In the genomic region with DNA sequence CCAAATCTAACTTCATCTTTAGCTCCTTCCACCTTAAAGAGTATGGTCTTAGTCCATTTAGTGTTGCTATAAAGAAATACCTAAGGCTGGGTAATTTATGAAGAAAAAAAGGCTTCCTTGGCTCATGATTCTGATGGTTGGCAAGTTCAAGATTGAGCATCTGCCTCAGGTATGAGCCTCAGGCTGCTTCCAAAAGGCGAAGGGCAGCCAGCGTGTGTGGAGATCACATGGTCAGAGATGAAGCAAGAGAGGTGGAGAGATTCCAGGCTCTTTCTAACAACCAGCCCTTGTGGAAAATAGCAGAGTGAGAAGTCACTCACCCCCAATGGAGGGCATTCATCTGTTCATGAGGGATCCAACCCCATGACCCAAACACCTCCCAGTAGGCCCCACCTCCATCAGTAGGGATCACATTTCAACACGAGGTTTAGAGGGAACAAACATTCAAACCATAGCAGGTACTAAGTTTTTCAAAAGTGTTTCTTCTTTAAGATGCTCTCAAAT, we compare ENCODE assay signal across 24 cellular contexts.
"Had no signal": no experiment of that assay in that cellular context is flagged by ENCODE, and none has a peak within 500 bp of the region (broad histone marks: within the 10 kb centered on the region; RNA-seq: fewer than 3 reads in every experiment).

No MANE protein-coding gene starts in this region.

- DNase-seq: colonic mucosa; effector CD8-positive, alpha-beta T cell; endodermal cell; foreskin melanocyte; head of caudate nucleus; kidney; left lung; lower lobe of right lung; natural killer cell; right cardiac atrium; small intestine; stimulated activated CD4-positive, alpha-beta T cell treated with anti-CD3 and anti-CD28 coated beads, Interleukin-12 subunit alpha, Interleukin-12 subunit beta, amount 100 ng/mL, for 4 hours; stimulated activated CD4-positive, alpha-beta T cell treated with anti-CD3 and anti-CD28 coated beads, Interleukin-1b, Interleukin-23, amount 100 ng/mL, for 48 hours; stimulated activated CD4-positive, alpha-beta T cell treated with anti-CD3 and anti-CD28 coated beads, Interleukin-4, amount 100 ng/mL, for 1 hour; stimulated activated CD8-positive, alpha-beta memory T cell treated with anti-CD3 and anti-CD28 coated beads, Interleukin-4, amount 100 ng/mL, for 48 hours; stimulated activated naive CD4-positive, alpha-beta T cell; stimulated activated naive CD8-positive, alpha-beta T cell treated with anti-CD3 and anti-CD28 coated beads, Interleukin-15, amount 100 ng/mL, for 72 hours; transverse colon; upper lobe of right lung had no signal

- H3K4me1 ChIP-seq: colonic mucosa, left lung, lower lobe of right lung, prostate gland, suprapubic skin, transverse colon, upper lobe of right lung, vagina had no signal

- ATAC-seq: esophagus mucosa; left lung; lower lobe of right lung; natural killer cell; right cardiac atrium; stimulated activated naive CD8-positive, alpha-beta T cell treated with anti-CD3 and anti-CD28 coated beads, Interleukin-15, amount 100 ng/mL, for 72 hours; upper lobe of right lung had no signal

- H3K27me3 ChIP-seq: colonic mucosa, left lung, suprapubic skin, transverse colon, upper lobe of right lung, vagina had no signal

- H3K9me3 ChIP-seq: colonic mucosa, left lung, lower lobe of right lung, prostate gland, suprapubic skin, transverse colon, upper lobe of right lung, vagina had no signal

- H3K27ac ChIP-seq: colonic mucosa, epithelial cell of prostate, left lung, lower lobe of right lung, prostate gland, suprapubic skin, transverse colon, upper lobe of right lung, vagina had no signal

- FAIRE-seq: kidney, small intestine had no signal

- H3K4me3 ChIP-seq: colonic mucosa, left lung, lower lobe of right lung, prostate gland, suprapubic skin, transverse colon, upper lobe of right lung, vagina had no signal

- H3K36me3 ChIP-seq: colonic mucosa, left lung, lower lobe of right lung, prostate gland, transverse colon, upper lobe of right lung, vagina had no signal
